1 cellular context compared by ENCODE assay signal in the genomic region with DNA sequence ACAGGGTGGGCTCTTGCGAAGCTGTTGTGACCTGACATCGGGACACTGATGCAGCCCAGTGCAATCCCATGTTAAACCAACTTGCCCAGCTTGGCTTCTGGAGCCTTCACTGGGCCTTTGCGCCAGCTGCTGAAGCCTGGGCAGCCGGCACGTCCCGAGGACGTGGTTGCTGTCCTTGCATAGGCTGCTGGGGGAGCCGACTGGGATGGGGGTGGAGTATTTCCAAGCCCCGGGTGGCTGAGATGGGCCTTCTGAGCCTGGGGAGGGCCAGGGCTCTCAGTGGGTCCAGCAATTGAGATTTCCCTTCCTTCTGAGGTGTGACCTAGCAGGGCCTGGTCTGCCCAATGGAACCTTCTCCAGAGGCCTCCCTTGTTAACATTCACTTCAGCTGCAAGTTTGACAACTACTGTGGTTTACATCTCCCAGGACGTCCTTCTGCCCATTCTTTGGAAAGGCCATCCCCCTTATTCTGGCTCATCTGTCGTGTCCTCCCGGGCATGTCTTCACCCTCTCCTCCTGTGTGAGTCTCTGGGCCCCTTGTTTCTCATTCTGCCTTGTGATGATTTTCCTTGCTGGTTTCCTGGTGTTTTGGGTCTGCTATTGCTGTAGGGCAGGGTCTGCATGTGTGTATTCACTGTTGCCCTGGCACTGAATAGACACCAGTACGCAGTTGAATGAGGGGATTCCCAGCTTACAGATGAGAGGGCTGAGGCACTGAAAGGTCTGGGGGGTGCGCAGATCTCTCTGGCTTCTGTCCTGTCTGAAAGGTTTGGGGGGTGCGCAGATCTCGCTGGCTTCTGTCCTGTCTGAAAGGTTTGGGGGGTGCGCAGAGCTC.
TF ChIP-seq lines count a peak whose summit lies in the region.

No MANE protein-coding gene starts in this region.

TF ChIP-seq in IMR-90, 13 proteins besides CTCF, POLR2A, EP300 and RAD21:
- TF ChIP-seq NFE2L2 (IDR thresholded peaks at IDR 0.05; ENCODE audit: low read depth, low read length) (no peak), MAFK (IDR thresholded peaks at IDR 0.05; ENCODE audit: low read depth, low read length) (no peak), SMC3 (IDR thresholded peaks at IDR 0.05; ENCODE audit: low read depth, low read length) (no peak), MAZ (IDR thresholded peaks at IDR 0.05; ENCODE audit: borderline replicate concordance, low read depth, low read length) (no peak), ELK1 (IDR thresholded peaks at IDR 0.05; ENCODE audit: borderline replicate concordance, low read depth, low read length) (no peak), USF2 (IDR thresholded peaks at IDR 0.05; ENCODE audit: low read depth, low read length) (no peak), CHD1 (IDR thresholded peaks at IDR 0.05; ENCODE audit: low read depth, low read length) (no peak), BHLHE40 (IDR thresholded peaks at IDR 0.05; ENCODE audit: low read depth, low read length) (no peak), RFX5 (IDR thresholded peaks at IDR 0.05; ENCODE audit: low read depth, low read length) (no peak), CEBPB (IDR thresholded peaks at IDR 0.05; ENCODE audit: low read depth, low read length) (no peak), MXI1 (IDR thresholded peaks at IDR 0.05; ENCODE audit: borderline replicate concordance, low read depth, low read length) (no peak), FOS (IDR thresholded peaks at IDR 0.05; ENCODE audit: low read depth, low read length) (no peak), RCOR1 (IDR thresholded peaks at IDR 0.05; ENCODE audit: insufficient replicate concordance, low read length) (no peak)
